8 cellular contexts compared by ENCODE assay signal in the genomic region with DNA sequence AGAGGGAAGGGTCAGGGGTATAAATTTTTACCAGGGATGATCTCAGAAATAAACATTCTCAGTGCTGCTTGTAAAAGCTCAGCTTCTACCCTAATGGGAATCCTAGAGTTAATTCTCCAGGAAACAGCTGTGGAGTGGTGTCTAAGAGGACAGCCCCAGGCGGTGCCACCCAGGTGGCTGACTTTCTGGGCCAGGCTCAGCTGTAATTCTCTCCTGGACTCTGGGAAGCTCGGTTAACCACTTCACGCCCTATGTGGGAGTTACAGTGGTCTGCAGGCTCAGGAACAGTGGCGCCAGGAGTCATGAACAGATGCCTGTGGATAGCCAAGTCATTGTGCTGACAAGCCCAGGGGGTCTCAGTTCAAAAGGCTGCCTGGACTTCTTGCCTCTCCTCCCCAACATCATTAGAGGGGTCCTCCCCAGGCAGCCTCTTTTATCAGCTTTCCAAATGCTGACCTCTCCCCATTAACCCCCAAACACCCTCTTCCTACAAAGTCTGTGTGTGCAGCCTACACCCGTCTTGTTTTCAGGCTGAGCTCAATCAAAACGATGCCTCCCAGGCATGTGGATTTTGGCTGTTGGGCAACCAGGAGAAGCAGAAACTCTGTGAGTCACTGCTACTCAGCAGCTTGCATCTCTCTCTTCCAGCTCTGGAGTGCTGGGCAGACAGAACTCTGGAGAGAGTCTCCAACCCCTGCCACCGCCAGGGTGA.
DNase-seq lines count a peak whose midpoint lies in the region; ATAC-seq, FAIRE-seq and TF ChIP-seq lines count a peak whose summit lies in the region.

No MANE protein-coding gene starts in this region.

- H3K9me3 ChIP-seq in SK-N-MC (ENCODE audit: low read depth, low read length): no peaks in the 10 kb centered on the region

- H3K4me3 ChIP-seq in AG10803 (ENCODE audit: low read length): peak overlapping the region; percentile 7; the same call in 1 of the 2 replicates
- peak overlapping the region; percentile 57 for H3K4me3 ChIP-seq in SK-N-MC

- no peaks in the 10 kb centered on the region for H3K36me3 ChIP-seq in SK-N-MC (ENCODE audit: insufficient read depth, low read length)

- DNase-seq in AG10803 (ENCODE audit: low read depth) (peak; percentile 82), HTR-8/SVneo (ENCODE audit: insufficient read length, low spot score) (peak; percentile 80), SK-N-MC (ENCODE audit: low read depth, low spot score) (peak; percentile 63), iris pigment epithelial cell (ENCODE audit: low read depth) (peak; percentile 77), UCSD-AML1 (lab: John Stamatoyannopoulos, UW; ENCODE audit: unreplicated experiment) (no peak)
- no peak for DNase-seq in activated CD8-positive, alpha-beta memory T cell treated with anti-CD3 and anti-CD28 coated beads, Interleukin-2, amount 50 U/mL, for 4 hours

- no peak for ATAC-seq in HG03095 (IDR thresholded peaks at IDR 0.05; ENCODE audit: unreplicated experiment)
- no peak for ATAC-seq in GM18517 (IDR thresholded peaks at IDR 0.05; ENCODE audit: unreplicated experiment)

- H3K9ac ChIP-seq in SK-N-MC (ENCODE audit: insufficient read length): peak overlapping the region; percentile 20

- H3K27ac ChIP-seq in SK-N-MC: peak overlapping the region; percentile 77

- FAIRE-seq in HTR-8/SVneo (lab: Jason Lieb, UNC): peak; percentile 49

- TF ChIP-seq CTCF in AG10803 (conservative IDR thresholded peaks at IDR 0.05; ENCODE audit: low read length): no peak; the same call in 1 of the 2 replicates

Comparison
In these comparisons a context has a peak if more than half of its experiments do, and no peak if none do; other contexts are left out.
1. DNase-seq: peak in AG10803 (single experiment), HTR-8/SVneo (single experiment), SK-N-MC (single experiment) and iris pigment epithelial cell (single experiment); none in UCSD-AML1 (single experiment) and activated CD8-positive, alpha-beta memory T cell treated with anti-CD3 and anti-CD28 coated beads, Interleukin-2, amount 50 U/mL, for 4 hours (single experiment).